ENCODE assay signal across 23 cellular contexts in the genomic region with DNA sequence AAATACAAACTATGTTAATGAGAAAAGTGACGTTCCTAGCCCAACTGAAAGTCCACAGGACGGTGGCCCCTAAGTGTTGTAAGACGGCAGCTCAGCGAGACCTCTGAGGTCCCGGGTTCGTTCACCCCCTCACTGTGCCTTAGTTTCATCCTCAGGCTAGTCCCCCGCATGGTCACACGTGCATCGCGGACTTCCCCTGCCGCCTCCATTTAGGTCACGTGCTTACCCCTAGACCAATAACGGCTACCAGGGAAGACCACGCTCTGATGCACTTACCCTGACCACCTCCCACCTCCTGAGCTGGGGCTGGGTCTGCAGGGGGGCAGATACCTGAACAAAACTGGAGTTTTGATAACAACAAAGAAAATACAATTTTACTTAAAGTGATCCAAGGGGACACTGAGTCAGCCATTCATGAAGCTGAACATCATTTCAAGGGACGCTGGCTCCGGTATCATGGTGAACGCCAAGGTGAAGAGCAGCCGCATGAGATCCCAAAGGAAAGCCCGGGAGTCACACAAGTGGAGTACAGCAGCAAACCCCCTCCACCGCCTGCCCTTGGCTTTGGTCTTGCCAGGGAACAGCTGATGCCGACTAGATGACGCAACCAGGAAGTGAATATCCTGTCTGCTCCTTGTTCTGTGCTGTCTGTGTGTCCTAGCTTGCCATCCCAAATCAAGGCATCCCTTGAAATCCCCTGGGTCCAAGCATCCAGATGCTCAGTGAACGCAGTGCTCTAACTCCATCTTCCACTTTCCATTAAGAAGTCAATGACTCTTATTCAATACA.
A peak's percentile ranks its signal among the peaks of the same experiment; 100 is the strongest.
DNase-seq lines count a peak whose midpoint lies in the region; ATAC-seq, FAIRE-seq and TF ChIP-seq lines count a peak whose summit lies in the region.
"Had no signal": no experiment of that assay in that cellular context is flagged by ENCODE, and none has a peak within 500 bp of the region (broad histone marks: within the 10 kb centered on the region; RNA-seq: fewer than 3 reads in every experiment).

No MANE protein-coding gene starts in this region.

- TF ChIP-seq POLR2A in K562 (conservative IDR thresholded peaks at IDR 0.05), result no peak

- no peaks in the 10 kb centered on the region for H3K9me3 ChIP-seq in mammary epithelial cell (replicated peaks; ENCODE audit: insufficient read depth, low read length)
- H3K9me3 ChIP-seq in K562 (replicated peaks; ENCODE audit: control insufficient read depth, insufficient read depth, low read depth, low read length), result no peaks in the 10 kb centered on the region
- H3K9me3 ChIP-seq in psoas muscle, result no peaks in the 10 kb centered on the region
- H3K9me3 ChIP-seq: SK-N-SH had no signal

- H3K9me1 ChIP-seq in K562 (ENCODE audit: control insufficient read depth, insufficient read depth, low read length), result no peaks in the 10 kb centered on the region

- no peak for TF ChIP-seq RAD21 in K562 (CRISPR knock-in tag; conservative IDR thresholded peaks at IDR 0.05 in 1 of 2, IDR thresholded peaks at IDR 0.05 in 1 of 2)

- H3K27ac ChIP-seq in mammary epithelial cell (ENCODE audit: insufficient read depth, low read depth, low read length) (no peak overlapping the region), K562 (ENCODE audit: extremely low read depth, low read depth, low read length) (no peak overlapping the region), psoas muscle (no peak overlapping the region)

- H2AFZ ChIP-seq in mammary epithelial cell (ENCODE audit: low read depth, low read length), result no peak overlapping the region
- peak overlapping the region; percentile 38; the same call in 1 of the 2 replicates for H2AFZ ChIP-seq in K562 (ENCODE audit: low read depth, low read length)

- dilution Hi-C loops in mammary epithelial cell (cut with HindIII; ENCODE audit: low sequenced_read_pairs), result no loop called here

- H3K9me3 Mint-ChIP-seq in MCF 10A (ENCODE audit: unreplicated experiment), result no peaks in the 10 kb centered on the region
- H3K9me3 Mint-ChIP-seq: CD4-positive, alpha-beta T cell had no signal

- H3K27me3 Mint-ChIP-seq in MCF 10A (ENCODE audit: insufficient read depth, unreplicated experiment), result no peaks in the 10 kb centered on the region
- H3K27me3 Mint-ChIP-seq: IgD-negative memory B cell had no signal

- BruUV-seq in MCF 10A (replicated peaks; lab: Mats Ljungman, UMichigan) (no TSS peak), mammary epithelial cell (replicated peaks; lab: Mats Ljungman, UMichigan) (no TSS peak), K562 (replicated peaks; lab: Mats Ljungman, UMichigan) (no TSS peak)

- H3K79me2 ChIP-seq in mammary epithelial cell (ENCODE audit: insufficient read depth, low read length), result no peaks in the 10 kb centered on the region
- no peaks in the 10 kb centered on the region for H3K79me2 ChIP-seq in K562 (ENCODE audit: control insufficient read depth, insufficient read depth, low read length)

- no peaks in the 10 kb centered on the region for H3K36me3 ChIP-seq in mammary epithelial cell (ENCODE audit: insufficient read depth, low read length)
- no peaks in the 10 kb centered on the region for H3K36me3 ChIP-seq in K562 (ENCODE audit: control insufficient read depth, insufficient read depth, low read length)
- H3K36me3 ChIP-seq in psoas muscle (ENCODE audit: insufficient read depth in 1 of 2, low read depth in 1 of 2), result no peaks in the 10 kb centered on the region

- in situ Hi-C loops in mammary epithelial cell (cut with MboI; ENCODE audit: low sequenced_read_pairs in 2 of 2) (no loop called here), K562 (cut with MboI) (no loop called here)

- no peaks in the 10 kb centered on the region for H4K20me1 ChIP-seq in mammary epithelial cell (ENCODE audit: insufficient read depth, low read length)
- no peaks in the 10 kb centered on the region for H4K20me1 ChIP-seq in K562 (replicated peaks; ENCODE audit: control insufficient read depth, insufficient read depth, low read length)

- ATAC-seq in K562 (no peak), psoas muscle (no peak), HG02870 (IDR thresholded peaks at IDR 0.05; ENCODE audit: unreplicated experiment) (no peak)
- ATAC-seq: PC-3 had no signal

- H3K4me1 Mint-ChIP-seq in MCF 10A (ENCODE audit: insufficient read depth, unreplicated experiment), result no peaks in the 10 kb centered on the region
- H3K4me1 Mint-ChIP-seq: IgD-negative memory B cell had no signal

- H3K27ac Mint-ChIP-seq in MCF 10A (ENCODE audit: low read depth, unreplicated experiment), result no peak overlapping the region
- H3K27ac Mint-ChIP-seq: CD4-positive, alpha-beta T cell; IgD-negative memory B cell had no signal

- intact Hi-C loops in MCF 10A (cut with micrococcal nuclease), result no loop called here
- intact Hi-C loops in mammary epithelial cell (cut with micrococcal nuclease), result no loop called here
- intact Hi-C loops in K562 (cut with micrococcal nuclease), result no loop called here
- intact Hi-C loops in psoas muscle (cut with DNase I), result no loop called here

- no peaks in the 10 kb centered on the region for H3K36me3 Mint-ChIP-seq in MCF 10A (ENCODE audit: insufficient read depth, unreplicated experiment)
- H3K36me3 Mint-ChIP-seq: IgD-negative memory B cell had no signal

- no peak for TF ChIP-seq CTCF in MCF 10A (IDR thresholded peaks at IDR 0.05; ENCODE audit: unreplicated experiment)
- no peak for TF ChIP-seq CTCF in mammary epithelial cell (conservative IDR thresholded peaks at IDR 0.05 in 1 of 2, IDR thresholded peaks at IDR 0.05 in 1 of 2; ENCODE audit: extremely low read depth in 1 of 2, insufficient read depth in 1 of 2, low read depth in 1 of 2, low read length in 2 of 2)
- no peak for TF ChIP-seq CTCF in K562 (IDR thresholded peaks at IDR 0.05 in 2 of 3, conservative IDR thresholded peaks at IDR 0.05 in 1 of 3; ENCODE audit: insufficient read depth in 2 of 3, low read depth in 1 of 3, low read length in 3 of 3)
- TF ChIP-seq CTCF in fibroblast of pulmonary artery (IDR thresholded peaks at IDR 0.05; ENCODE audit: low read length, missing control alignments), result no peak
- TF ChIP-seq CTCF in psoas muscle (IDR thresholded peaks at IDR 0.05), result no peak

- 95% methylated on average over 11 of the region's 23 CpGs for WGBS in mammary epithelial cell (ENCODE audit: low coverage, missing lambda C conversion rate)
- WGBS in K562 (ENCODE audit: insufficient coverage, low coverage, missing lambda C conversion rate), result 10% methylated on average over 20 of the region's 23 CpGs
- 87 to 89% (median 88%) methylated on average over 23 of the region's 23 CpGs for WGBS in psoas muscle, 3 donors

- no peak for TF ChIP-seq EP300 in K562 (IDR thresholded peaks at IDR 0.05; ENCODE audit: low read length)

- no peak overlapping the region for H3K4me3 ChIP-seq in mammary epithelial cell (replicated peaks in 1 of 3; ENCODE audit: insufficient read depth in 1 of 3, low read depth in 2 of 3, low read length in 3 of 3)
- no peak overlapping the region for H3K4me3 ChIP-seq in K562
- no peak overlapping the region for H3K4me3 ChIP-seq in fibroblast of pulmonary artery (replicated peaks; ENCODE audit: low read depth, low read length)
- no peak overlapping the region for H3K4me3 ChIP-seq in psoas muscle

- H3K9ac ChIP-seq in mammary epithelial cell (ENCODE audit: insufficient read depth, low read length) (no peak overlapping the region), K562 (ENCODE audit: insufficient read depth in 1 of 2, low read depth in 2 of 2, low read length in 2 of 2) (no peak overlapping the region)
- H3K9ac ChIP-seq: SK-N-SH had no signal

- H3K4me1 ChIP-seq in mammary epithelial cell (ENCODE audit: insufficient read depth, low read length) (no peaks in the 10 kb centered on the region), K562 (replicated peaks in 1 of 2; ENCODE audit: control insufficient read depth in 2 of 2, insufficient read depth in 2 of 2, low read length in 2 of 2) (no peaks in the 10 kb centered on the region), psoas muscle (no peaks in the 10 kb centered on the region)

- DNase-seq in MCF 10A (ENCODE audit: unreplicated experiment), result peak; percentile 15
- DNase-seq in mammary epithelial cell, result no peak
- DNase-seq in K562 (ENCODE audit: extremely low read depth in 1 of 4, low spot score in 3 of 4), result peak in 1 of 4 experiments; percentile 11
- peak; percentile 55 for DNase-seq in fibroblast of pulmonary artery (ENCODE audit: low read depth)
- DNase-seq in NCI-H1436 (lab: John Stamatoyannopoulos, UW), result no peak
- no peak for DNase-seq in COLO829 (ENCODE audit: low spot score)
- DNase-seq in psoas muscle, result no peak
- DNase-seq: 8988T; CD4-positive, alpha-beta T cell; MV-4-11; NCI-H187; NCI-H2107; NCI-H345; NCI-H526; PC-3; RPMI8226; SHP77 treated with DMSO at 0.1 percent for 48 hours; SK-N-SH had no signal

- CTCF ChIA-PET in MCF 10A (lab: Yijun Ruan, JAX), result interaction anchor here (0.5 to 2.1 kb wide), 2 partner anchors 15 to 102 kb away, joined by 3 to 6 read pairs; no protein-coding TSS in a partner anchor
- CTCF ChIA-PET in mammary epithelial cell (lab: Charles Lee; ENCODE audit: low non-redundant PET), result no interaction called here
- CTCF ChIA-PET in K562 (lab: Yijun Ruan, JAX; ENCODE audit: low intra/inter-chr PET ratio), result no interaction called here

- POLR2A ChIA-PET in MCF 10A (lab: Yijun Ruan, JAX) (no interaction called here), K562 (lab: Yijun Ruan, JAX) (no interaction called here)

- FAIRE-seq in K562 (lab: Jason Lieb, UNC), result no peak
- FAIRE-seq: D721Med, GM12892, GM18507 had no signal

- no peak overlapping the region for H3K4me3 Mint-ChIP-seq in MCF 10A (ENCODE audit: unreplicated experiment)
- H3K4me3 Mint-ChIP-seq: CD4-positive, alpha-beta T cell; IgD-negative memory B cell had no signal

- H3K27me3 ChIP-seq in mammary epithelial cell (ENCODE audit: insufficient read depth, low read length) (no peaks in the 10 kb centered on the region), K562 (ENCODE audit: control insufficient read depth in 2 of 2, insufficient read depth in 2 of 2, low read length in 2 of 2) (peaks cover 0 to 23% of the 10 kb centered on the region in 2 experiments; a peak in 4 of 5 replicates), psoas muscle (ENCODE audit: insufficient read depth in 3 of 3, low read length in 2 of 3) (peaks cover 0 to 2% (median 0%) of the 10 kb centered on the region in 3 donors)

- no peak overlapping the region for H3K4me2 ChIP-seq in mammary epithelial cell (ENCODE audit: insufficient read depth, low read depth, low read length)
- H3K4me2 ChIP-seq in K562 (ENCODE audit: insufficient read depth, low read length), result peak overlapping the region; percentile 37; the same call in 1 of the 2 replicates
- H3K4me2 ChIP-seq: SK-N-SH had no signal

TF ChIP-seq in K562, 482 proteins besides CTCF, POLR2A, EP300 and RAD21 (continues in another document):
- no peak for TF ChIP-seq WHSC1 (IDR thresholded peaks at IDR 0.05; ENCODE audit: low read length)
- no peak for TF ChIP-seq PTTG1 (tag; IDR thresholded peaks at IDR 0.05; ENCODE audit: low read depth)
- no peak for TF ChIP-seq PHB2 (IDR thresholded peaks at IDR 0.05; ENCODE audit: low read depth)
- TF ChIP-seq NCOR1 (IDR thresholded peaks at IDR 0.05), result no peak
- TF ChIP-seq POLR2G (IDR thresholded peaks at IDR 0.05; ENCODE audit: low read depth, low read length), result no peak
- no peak for TF ChIP-seq ZNF408 (CRISPR knock-in tag; IDR thresholded peaks at IDR 0.05; ENCODE audit: low read depth)
- TF ChIP-seq ELF4 (CRISPR knock-in tag; IDR thresholded peaks at IDR 0.05), result no peak
- TF ChIP-seq HMG20A (CRISPR knock-in tag; conservative IDR thresholded peaks at IDR 0.05), result no peak
- TF ChIP-seq RBFOX2 (IDR thresholded peaks at IDR 0.05; ENCODE audit: low read depth, low read length), result no peak

Comparison
In these comparisons a context has a peak if more than half of its experiments do, and no peak if none do; other contexts are left out.
1. DNase-seq: peak in MCF 10A (single experiment) and fibroblast of pulmonary artery (single experiment); none in mammary epithelial cell (single experiment), NCI-H1436 (single experiment), COLO829 (single experiment) and psoas muscle (0 of 2).